ENCODE assay signal across 25 cellular contexts in genomic region chr19:48537541-48537940, GRCh38. TPM values are rescaled to one million over a fixed set of nuclear protein-coding genes. Genes with fewer than 3 reads are reported as not detected.
"Had no signal": no experiment of that assay in that cellular context is flagged by ENCODE, and none has a peak within 500 bp of the region (broad histone marks: within the 10 kb centered on the region; RNA-seq: fewer than 3 reads in every experiment).

No MANE protein-coding gene starts in this region.

- H3K27ac ChIP-seq: stomach, suprapubic skin, testis, thoracic aorta, thyroid gland, tibial artery, tibial nerve, transverse colon, upper lobe of left lung, upper lobe of right lung, uterus, vagina had no signal

- H3K9me3 ChIP-seq: stomach, suprapubic skin, testis, thoracic aorta, thyroid gland, tibial artery, tibial nerve, transverse colon, upper lobe of left lung, upper lobe of right lung, uterus, vagina had no signal

- H3K36me3 ChIP-seq: stomach, suprapubic skin, thoracic aorta, thyroid gland, tibial artery, tibial nerve, transverse colon, upper lobe of left lung, upper lobe of right lung, uterus, vagina had no signal

- DNase-seq: stimulated activated CD4-positive, alpha-beta T cell treated with anti-CD3 and anti-CD28 coated beads, Interleukin-2, amount 100 ng/mL, for 48 hours; stimulated activated CD4-positive, alpha-beta T cell treated with anti-CD3 and anti-CD28 coated beads, Interleukin-4, amount 100 ng/mL, for 1 hour; stimulated activated CD4-positive, alpha-beta T cell treated with anti-CD3 and anti-CD28 coated beads, Interleukin-4, amount 100 ng/mL, for 24 hours; stimulated activated CD4-positive, alpha-beta T cell treated with anti-CD3 and anti-CD28 coated beads, Interleukin-4, amount 100 ng/mL, for 4 hours; stimulated activated CD8-positive, alpha-beta memory T cell treated with anti-CD3 and anti-CD28 coated beads, Interleukin-4, amount 100 ng/mL, for 48 hours; stimulated activated naive B cell treated with anti-CD40 and anti-IgM and Interleukin-4, amounts not matched to agents 10 μg/mL and 1 μg/mL and 100 μg/mL, for 72 hours; stimulated activated naive CD4-positive, alpha-beta T cell; stimulated activated naive CD4-positive, alpha-beta T cell treated with Interleukin-2 at 50 U/mL for 16 hours; stimulated activated naive CD8-positive, alpha-beta T cell treated with anti-CD3 and anti-CD28 coated beads, Interleukin-15, amount 100 ng/mL, for 72 hours; stimulated activated naive CD8-positive, alpha-beta T cell treated with anti-CD3 and anti-CD28 coated beads, Interleukin-15, Interleukin-2, amounts not matched to agents 100 U/mL and 50 U/mL, for 24 hours; stomach; substantia nigra; testis; thyroid gland; tibial artery; transverse colon; upper lobe of left lung; upper lobe of right lung; uterus had no signal

- H3K4me3 ChIP-seq: stomach, suprapubic skin, testis, thoracic aorta, thyroid gland, tibial artery, tibial nerve, transverse colon, upper lobe of left lung, upper lobe of right lung, uterus, vagina had no signal

- H3K27me3 ChIP-seq: suprapubic skin, testis, thyroid gland, upper lobe of left lung, upper lobe of right lung, uterus, vagina had no signal

- H3K4me1 ChIP-seq: stomach, testis, tibial artery, tibial nerve, transverse colon, upper lobe of left lung, upper lobe of right lung, uterus, vagina had no signal

RNA-seq across cellular contexts. Expression of gene SULT2B1, which starts 14.4 kb away (rescaled TPM):
- total RNA-seq: subcutaneous adipose tissue, temporal lobe, thoracic aorta, tibial nerve had no signal

RNA-seq across cellular contexts. Expression of gene LMTK3, which starts 25.9 kb away (rescaled TPM):
- total RNA-seq: subcutaneous adipose tissue had no signal
